8 cellular contexts compared by ENCODE assay signal in the genomic region with DNA sequence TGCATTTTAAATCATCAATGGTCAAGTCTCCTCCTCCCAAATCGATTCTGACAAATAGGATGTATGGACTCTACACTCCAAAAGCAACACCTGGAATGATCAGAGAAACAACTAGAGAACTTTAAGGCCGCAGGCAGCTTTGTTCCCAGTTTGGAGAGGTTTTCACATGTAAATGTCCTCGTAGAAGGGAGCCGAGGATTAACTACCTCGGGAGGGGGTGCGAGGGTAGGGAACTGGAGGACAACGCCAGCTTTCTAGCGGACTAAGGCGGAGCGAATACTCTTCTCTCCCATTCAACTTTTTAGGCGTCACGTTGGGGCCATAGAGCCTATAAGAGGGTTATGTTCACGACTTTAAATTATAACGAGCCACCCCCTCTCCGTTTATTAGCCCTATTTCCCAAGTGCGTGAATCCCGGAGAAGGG. TPM values are rescaled to one million over a fixed set of nuclear protein-coding genes. Genes with fewer than 3 reads are reported as not detected.
DNase-seq lines count a peak whose midpoint lies in the region; ATAC-seq and TF ChIP-seq lines count a peak whose summit lies in the region.

No MANE protein-coding gene starts in this region.

- no peak for TF ChIP-seq CTCF in CD4-positive, alpha-beta T cell (IDR thresholded peaks at IDR 0.05)
- no peak for TF ChIP-seq CTCF in HEK293 (tag by site-specific recombination; IDR thresholded peaks at IDR 0.05)

- no peak overlapping the region for H3K27ac ChIP-seq in CD4-positive, alpha-beta T cell (ENCODE audit: low read depth, low read length)
- H3K27ac ChIP-seq in HEK293 (ENCODE audit: extremely low read depth, low read depth, low read length) = peak overlapping the region; percentile 97; the same call in 1 of the 2 replicates

- DNase-seq in CD4-positive, alpha-beta T cell = no peak
- no peak for DNase-seq in activated CD4-positive, alpha-beta memory T cell treated with anti-CD3 and anti-CD28 coated beads for 36 hours
- no peak for DNase-seq in left ventricle myocardium superior
- DNase-seq in renal cortical epithelial cell (ENCODE audit: low read depth) = peak; percentile 27
- no peak for DNase-seq in NCI-H1694 (lab: John Stamatoyannopoulos, UW)

- no peak for ATAC-seq in CD4-positive, alpha-beta T cell (ENCODE audit: poor library complexity)
- ATAC-seq in left ventricle myocardium superior (peak; percentile 2), HG02759 (IDR thresholded peaks at IDR 0.05; ENCODE audit: unreplicated experiment) (no peak), HG03432 (IDR thresholded peaks at IDR 0.05; ENCODE audit: unreplicated experiment) (no peak)

- H3K4me1 Mint-ChIP-seq in CD4-positive, alpha-beta T cell (ENCODE audit: low read depth) = peaks cover under 1% of the 10 kb centered on the region
- H3K4me1 Mint-ChIP-seq in activated CD4-positive, alpha-beta memory T cell treated with anti-CD3 and anti-CD28 coated beads for 36 hours (ENCODE audit: low read depth) = peaks cover 12% of the 10 kb centered on the region

- peak overlapping the region; percentile 89 for H3K4me3 ChIP-seq in HEK293 (ENCODE audit: low read depth, low read length)

- H3K4me3 Mint-ChIP-seq in CD4-positive, alpha-beta T cell = peak overlapping the region; percentile 97
- H3K4me3 Mint-ChIP-seq in activated CD4-positive, alpha-beta memory T cell treated with anti-CD3 and anti-CD28 coated beads for 36 hours = peak overlapping the region; percentile 86

- H3K4me1 ChIP-seq in HEK293 (ENCODE audit: control insufficient read depth, insufficient read depth, low read length) = peaks cover 11% of the 10 kb centered on the region

- peaks cover 5% of the 10 kb centered on the region for H3K36me3 Mint-ChIP-seq in CD4-positive, alpha-beta T cell (ENCODE audit: low read depth)
- H3K36me3 Mint-ChIP-seq in activated CD4-positive, alpha-beta memory T cell treated with anti-CD3 and anti-CD28 coated beads for 36 hours = peaks cover 5% of the 10 kb centered on the region

- no peak overlapping the region for H3K27ac Mint-ChIP-seq in CD4-positive, alpha-beta T cell
- H3K27ac Mint-ChIP-seq in activated CD4-positive, alpha-beta memory T cell treated with anti-CD3 and anti-CD28 coated beads for 36 hours = peak overlapping the region; percentile 76

- H3K9me3 Mint-ChIP-seq in CD4-positive, alpha-beta T cell = no peaks in the 10 kb centered on the region
- H3K9me3 Mint-ChIP-seq in activated CD4-positive, alpha-beta memory T cell treated with anti-CD3 and anti-CD28 coated beads for 36 hours = no peaks in the 10 kb centered on the region

- no peaks in the 10 kb centered on the region for H3K27me3 ChIP-seq in CD4-positive, alpha-beta T cell (ENCODE audit: control insufficient read depth, insufficient read depth, low read length)

- no peaks in the 10 kb centered on the region for H3K9me3 ChIP-seq in CD4-positive, alpha-beta T cell (ENCODE audit: control insufficient read depth, low read length)
- no peaks in the 10 kb centered on the region for H3K9me3 ChIP-seq in HEK293 (ENCODE audit: control insufficient read depth, insufficient read depth, low read depth, low read length)

- POLR2A ChIA-PET in CD4-positive, alpha-beta T cell (lab: Charles Lee) = interaction anchor here (1.0 kb wide), 1 partner anchor 22 kb away, joined by 3 read pairs; no protein-coding TSS in a partner anchor
- POLR2A ChIA-PET in HEK293 (lab: Yijun Ruan, JAX) = interaction anchor here (0.7 kb wide), 1 partner anchor 35 kb away, joined by 3 read pairs; no protein-coding TSS in a partner anchor
- POLR2A ChIA-PET in activated CD4-positive, alpha-beta memory T cell treated with anti-CD3 and anti-CD28 coated beads for 36 hours (lab: Charles Lee) = no interaction called here

- no peaks in the 10 kb centered on the region; a peak in 1 of 3 replicates for H3K36me3 ChIP-seq in HEK293 (ENCODE audit: control insufficient read depth in 2 of 2, insufficient read depth in 1 of 2, low read length in 2 of 2)

- intact Hi-C loops in CD4-positive, alpha-beta T cell (cut with DNase I, micrococcal nuclease) = loop anchor here (1.0 to 10.0 kb wide), 5 partner anchors 16 to 657 kb away; a partner anchor contains a TSS
- intact Hi-C loops in activated CD4-positive, alpha-beta memory T cell treated with anti-CD3 and anti-CD28 coated beads for 36 hours (cut with micrococcal nuclease) = loop anchor here (1.0 to 5.0 kb wide), 5 partner anchors 16 to 1013 kb away; a partner anchor contains a TSS
- intact Hi-C loops in left ventricle myocardium superior (cut with micrococcal nuclease) = no loop called here

- CTCF ChIA-PET in CD4-positive, alpha-beta T cell (lab: Charles Lee) = no interaction called here
- CTCF ChIA-PET in HEK293 (lab: Yijun Ruan, JAX) = interaction anchor here (0.6 kb wide), 1 partner anchor 331 kb away, joined by 4 read pairs; no protein-coding TSS in a partner anchor
- CTCF ChIA-PET in activated CD4-positive, alpha-beta memory T cell treated with anti-CD3 and anti-CD28 coated beads for 36 hours (lab: Charles Lee) = no interaction called here

- H3K27me3 Mint-ChIP-seq in CD4-positive, alpha-beta T cell = no peaks in the 10 kb centered on the region
- H3K27me3 Mint-ChIP-seq in activated CD4-positive, alpha-beta memory T cell treated with anti-CD3 and anti-CD28 coated beads for 36 hours = no peaks in the 10 kb centered on the region

TF ChIP-seq in HEK293, 187 proteins besides CTCF, POLR2A, EP300 and RAD21 (continues in another document):
- TF ChIP-seq ZNF37A (tag by site-specific recombination; IDR thresholded peaks at IDR 0.05) = no peak
- TF ChIP-seq ZBTB8A (tag by site-specific recombination; IDR thresholded peaks at IDR 0.05) = peak; percentile 88; the same call in 1 of the 2 replicates
- TF ChIP-seq SP2 (tag by site-specific recombination; IDR thresholded peaks at IDR 0.05) = peak; percentile 39
- TF ChIP-seq, protein P1, sequence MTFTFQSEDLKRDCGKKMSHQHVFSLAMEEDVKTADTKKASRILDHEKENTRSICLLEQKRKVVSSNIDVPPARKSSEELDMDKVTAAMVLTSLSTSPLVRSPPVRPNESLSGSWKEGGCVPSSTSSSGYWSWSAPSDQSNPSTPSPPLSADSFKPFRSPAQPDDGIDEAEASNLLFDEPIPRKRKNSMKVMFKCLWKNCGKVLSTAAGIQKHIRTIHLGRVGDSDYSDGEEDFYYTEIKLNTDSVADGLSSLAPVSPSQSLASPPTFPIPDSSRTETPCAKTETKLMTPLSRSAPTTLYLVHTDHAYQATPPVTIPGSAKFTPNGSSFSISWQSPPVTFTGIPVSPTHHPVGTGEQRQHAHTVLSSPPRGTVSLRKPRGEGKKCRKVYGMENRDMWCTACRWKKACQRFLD (tag by site-specific recombination; IDR thresholded peaks at IDR 0.05) = no peak
- TF ChIP-seq ZNF837 (tag by site-specific recombination; IDR thresholded peaks at IDR 0.05) = no peak
- TF ChIP-seq, protein P2, sequence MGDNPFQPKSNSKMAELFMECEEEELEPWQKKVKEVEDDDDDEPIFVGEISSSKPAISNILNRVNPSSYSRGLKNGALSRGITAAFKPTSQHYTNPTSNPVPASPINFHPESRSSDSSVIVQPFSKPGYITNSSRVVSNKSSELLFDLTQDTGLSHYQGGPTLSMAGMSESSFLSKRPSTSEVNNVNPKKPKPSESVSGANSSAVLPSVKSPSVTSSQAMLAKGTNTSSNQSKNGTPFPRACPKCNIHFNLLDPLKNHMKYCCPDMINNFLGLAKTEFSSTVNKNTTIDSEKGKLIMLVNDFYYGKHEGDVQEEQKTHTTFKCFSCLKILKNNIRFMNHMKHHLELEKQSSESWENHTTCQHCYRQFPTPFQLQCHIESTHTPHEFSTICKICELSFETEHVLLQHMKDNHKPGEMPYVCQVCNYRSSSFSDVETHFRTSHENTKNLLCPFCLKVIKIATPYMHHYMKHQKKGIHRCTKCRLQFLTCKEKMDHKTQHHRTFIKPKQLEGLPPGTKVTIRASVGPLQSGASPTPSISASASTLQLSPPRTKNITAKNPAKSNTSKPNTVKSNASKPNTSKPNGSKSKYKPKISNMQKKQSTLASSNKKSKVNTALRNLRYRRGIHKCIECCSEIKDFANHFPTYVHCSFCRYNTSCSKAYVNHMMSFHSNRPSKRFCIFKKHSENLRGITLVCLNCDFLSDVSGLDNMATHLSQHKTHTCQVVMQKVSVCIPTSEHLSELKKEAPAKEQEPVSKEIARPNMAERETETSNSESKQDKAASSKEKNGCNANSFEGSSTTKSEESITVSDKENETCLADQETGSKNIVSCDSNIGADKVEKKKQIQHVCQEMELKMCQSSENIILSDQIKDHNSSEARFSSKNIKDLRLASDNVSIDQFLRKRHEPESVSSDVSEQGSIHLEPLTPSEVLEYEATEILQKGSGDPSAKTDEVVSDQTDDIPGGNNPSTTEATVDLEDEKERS (tag by site-specific recombination; IDR thresholded peaks at IDR 0.05) = no peak
- no peak for TF ChIP-seq TRIM28 (IDR thresholded peaks at IDR 0.05; ENCODE audit: borderline replicate concordance, low read length)
- TF ChIP-seq WT1 (tag by site-specific recombination; IDR thresholded peaks at IDR 0.05) = 0 out of 2 replicates have a peak, but pooled peaks have one; percentile 34
- no peak for TF ChIP-seq ZNF548 (tag by site-specific recombination; IDR thresholded peaks at IDR 0.05)

RNA-seq across cellular contexts. Expression of a gene that starts 1.2 kb away (rescaled TPM):
- 10 to 100 TPM; 56.1 to 57.8 TPM for total RNA-seq in CD4-positive, alpha-beta T cell
- total RNA-seq in activated CD4-positive, alpha-beta memory T cell treated with anti-CD3 and anti-CD28 coated beads for 36 hours = 10 to 100 TPM; 38.0 to 39.4 TPM
- total RNA-seq in left ventricle myocardium superior (16.7 TPM), renal cortical epithelial cell (1.0 and 10.6 TPM in 2 replicates)
